Comparison of ENCODE assay signal across 26 cellular contexts in the genomic region with DNA sequence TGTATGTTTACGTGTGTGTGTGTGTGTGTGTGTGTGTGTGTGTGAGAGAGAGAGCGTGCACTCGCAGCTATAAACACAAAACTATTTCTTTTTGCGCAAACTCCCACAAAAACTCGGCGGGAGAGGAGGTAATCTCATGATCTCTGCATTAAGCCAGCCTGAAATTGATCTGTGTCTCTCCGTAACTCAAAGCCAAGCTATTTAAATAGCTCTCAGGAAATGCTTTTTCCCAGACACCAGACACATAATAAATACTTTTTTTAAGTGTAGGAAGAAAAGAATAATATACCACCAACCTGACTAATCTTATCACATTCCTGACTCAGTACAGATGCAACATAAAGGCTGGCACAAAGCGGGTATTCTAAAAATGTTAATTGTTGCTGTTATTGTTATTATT.
A peak's percentile ranks its signal among the peaks of the same experiment; 100 is the strongest.
DNase-seq lines count a peak whose midpoint lies in the region.
"Had no signal": no experiment of that assay in that cellular context is flagged by ENCODE, and none has a peak within 500 bp of the region (broad histone marks: within the 10 kb centered on the region; RNA-seq: fewer than 3 reads in every experiment).

No MANE protein-coding gene starts in this region.

- H3K27me3 ChIP-seq in MG63: no peaks in the 10 kb centered on the region
- H3K27me3 ChIP-seq: ascending aorta, gastroesophageal sphincter, upper lobe of left lung had no signal

- peak; percentile 5 for DNase-seq in NCI-H146 (lab: John Stamatoyannopoulos, UW)
- no peak for DNase-seq in NCI-H146 treated with DMSO at 0.1 percent for 48 hours (lab: John Stamatoyannopoulos, UW; ENCODE audit: unreplicated experiment)
- DNase-seq in astrocyte of the hippocampus (ENCODE audit: low read depth, low spot score): peak; percentile 28
- DNase-seq in iris pigment epithelial cell (ENCODE audit: low read depth): peak; percentile 53
- peak; percentile 10 for DNase-seq in smooth muscle cell of the brain vasculature (ENCODE audit: low read depth, low spot score)
- DNase-seq in activated CD4-positive, alpha-beta T cell treated with anti-CD3 and anti-CD28 coated beads, Interleukin-2, amount 50 U/mL, for 1 hour: no peak
- DNase-seq in activated CD4-positive, alpha-beta T cell treated with anti-CD3 and anti-CD28 coated beads, Interleukin-2, amount 50 U/mL, for 48 hours: no peak
- DNase-seq in MG63: no peak
- DNase-seq: activated CD4-positive, alpha-beta T cell treated with anti-CD3 and anti-CD28 coated beads for 48 hours; activated gamma-delta T cell; activated naive CD8-positive, alpha-beta T cell treated with anti-CD3 and anti-CD28 coated beads, Interleukin-2, amount 10 ng/mL, durations not matched to agents 7 days and 5 days; activated T-cell treated with anti-CD3 and anti-CD28 coated beads, Interleukin-2, amount 50 U/mL, for 24 hours; Calu3; DMS79; GDM1; lower lobe of right lung; naive thymus-derived CD8-positive, alpha-beta T cell; NCI-H1048; NCI-H1930; NCI-H226; NCI-H69; T1000; upper lobe of left lung had no signal

- H3K4me3 ChIP-seq in MG63: no peak overlapping the region
- H3K4me3 ChIP-seq: ascending aorta, gastroesophageal sphincter, GM23248, lower lobe of right lung, upper lobe of left lung had no signal

- H3K36me3 ChIP-seq in MG63: no peaks in the 10 kb centered on the region
- H3K36me3 ChIP-seq: ascending aorta, gastroesophageal sphincter, lower lobe of right lung, upper lobe of left lung had no signal

- no peaks in the 10 kb centered on the region for H3K9me3 ChIP-seq in MG63
- H3K9me3 ChIP-seq: ascending aorta, gastroesophageal sphincter, lower lobe of right lung, upper lobe of left lung had no signal

Comparison
In these comparisons a context has a peak if more than half of its experiments do, and no peak if none do; other contexts are left out.
1. DNase-seq: peak in NCI-H146 (single experiment), astrocyte of the hippocampus (single experiment), iris pigment epithelial cell (single experiment) and smooth muscle cell of the brain vasculature (single experiment); none in NCI-H146 treated with DMSO at 0.1 percent for 48 hours (single experiment), activated CD4-positive, alpha-beta T cell treated with anti-CD3 and anti-CD28 coated beads, Interleukin-2, amount 50 U/mL, for 1 hour (single experiment), activated CD4-positive, alpha-beta T cell treated with anti-CD3 and anti-CD28 coated beads, Interleukin-2, amount 50 U/mL, for 48 hours (0 of 2) and MG63 (single experiment).